ENCODE assay signal across 8 cellular contexts in genomic region chr16:28873543-28874201, GRCh38. TPM values are rescaled to one million over a fixed set of nuclear protein-coding genes. Genes with fewer than 3 reads are reported as not detected.
A peak's percentile ranks its signal among the peaks of the same experiment; 100 is the strongest.
DNase-seq lines count a peak whose midpoint lies in the region; ATAC-seq and TF ChIP-seq lines count a peak whose summit lies in the region.

No MANE protein-coding gene starts in this region.

- no peaks in the 10 kb centered on the region for H3K9me3 Mint-ChIP-seq in activated CD4-positive, alpha-beta memory T cell treated with anti-CD3 and anti-CD28 coated beads for 36 hours

- ATAC-seq in HG02571 (IDR thresholded peaks at IDR 0.05; ENCODE audit: unreplicated experiment) = no peak
- no peak for ATAC-seq in GM21529 (IDR thresholded peaks at IDR 0.05; ENCODE audit: unreplicated experiment)

- intact Hi-C loops in activated CD4-positive, alpha-beta memory T cell treated with anti-CD3 and anti-CD28 coated beads for 36 hours (cut with micrococcal nuclease) = no loop called here

- H3K9ac ChIP-seq in skeletal muscle tissue (ENCODE audit: low read depth in 1 of 3, low read length in 3 of 3) = peak overlapping the region in 1 of 3 donors; percentile 33

- H3K4me1 ChIP-seq in skeletal muscle tissue (ENCODE audit: control insufficient read depth in 3 of 3, insufficient read depth in 3 of 3, low read length in 3 of 3) = peaks cover 27 to 43% (median 43%) of the 10 kb centered on the region in 3 donors

- peak; percentile 59 for TF ChIP-seq CTCF in AG10803 (conservative IDR thresholded peaks at IDR 0.05; ENCODE audit: low read length)
- peak; percentile 60 for TF ChIP-seq CTCF in epithelial cell of esophagus (IDR thresholded peaks at IDR 0.05; ENCODE audit: insufficient read depth, low read depth, low read length, missing control alignments)

- POLR2A ChIA-PET in activated CD4-positive, alpha-beta memory T cell treated with anti-CD3 and anti-CD28 coated beads for 36 hours (lab: Charles Lee) = interaction anchor here (0.6 kb wide), 1 partner anchor 41 kb away, joined by 3 read pairs; no protein-coding TSS in a partner anchor

- H3K27ac ChIP-seq in skeletal muscle tissue (ENCODE audit: low read depth, low read length) = peak overlapping the region; percentile 96

- H3K4me1 Mint-ChIP-seq in activated CD4-positive, alpha-beta memory T cell treated with anti-CD3 and anti-CD28 coated beads for 36 hours (ENCODE audit: low read depth) = peaks cover 4% of the 10 kb centered on the region

- DNase-seq in AG10803 (ENCODE audit: low read depth) (no peak), HuH-7 (ENCODE audit: low spot score) (peak; percentile 79), epithelial cell of esophagus (ENCODE audit: low read depth) (peak; percentile 18), occipital lobe (lab: John Stamatoyannopoulos, UW) (no peak)
- DNase-seq in activated CD4-positive, alpha-beta memory T cell treated with anti-CD3 and anti-CD28 coated beads for 36 hours = peak; percentile 68

- H3K27me3 Mint-ChIP-seq in activated CD4-positive, alpha-beta memory T cell treated with anti-CD3 and anti-CD28 coated beads for 36 hours = no peaks in the 10 kb centered on the region

- CTCF ChIA-PET in activated CD4-positive, alpha-beta memory T cell treated with anti-CD3 and anti-CD28 coated beads for 36 hours (lab: Charles Lee) = interaction anchor here (0.8 to 3.9 kb wide), 10 partner anchors 10 to 1603 kb away, joined by 3 to 42 read pairs (median 4); partner anchors contain the start of gene SH2B1

- H3K36me3 ChIP-seq in skeletal muscle tissue (ENCODE audit: control insufficient read depth in 3 of 3, insufficient read depth in 3 of 3, low read length in 3 of 3) = peaks cover 44 to 54% (median 50%) of the 10 kb centered on the region in 3 donors

- H3K27ac Mint-ChIP-seq in activated CD4-positive, alpha-beta memory T cell treated with anti-CD3 and anti-CD28 coated beads for 36 hours = no peak overlapping the region

- no peak overlapping the region for H3K4me3 Mint-ChIP-seq in activated CD4-positive, alpha-beta memory T cell treated with anti-CD3 and anti-CD28 coated beads for 36 hours

- H3K9me3 ChIP-seq in skeletal muscle tissue (ENCODE audit: control insufficient read depth in 3 of 3, low read length in 3 of 3) = no peaks in the 10 kb centered on the region

- H3K27me3 ChIP-seq in skeletal muscle tissue (ENCODE audit: control insufficient read depth in 3 of 3, insufficient read depth in 3 of 3, low read length in 3 of 3) = no peaks in the 10 kb centered on the region

- H3K4me3 ChIP-seq in AG10803 (ENCODE audit: low read length) (no peak overlapping the region), epithelial cell of esophagus (ENCODE audit: low read length) (no peak overlapping the region), skeletal muscle tissue (ENCODE audit: low read length in 3 of 3) (no peak overlapping the region)

- peaks cover 10% of the 10 kb centered on the region for H3K36me3 Mint-ChIP-seq in activated CD4-positive, alpha-beta memory T cell treated with anti-CD3 and anti-CD28 coated beads for 36 hours

RNA-seq across cellular contexts. Expression of gene ATP2A1, which starts 4.6 kb away (rescaled TPM):
- 1 to 10 TPM; 3.3 to 3.8 TPM for total RNA-seq in activated CD4-positive, alpha-beta memory T cell treated with anti-CD3 and anti-CD28 coated beads for 36 hours
- total RNA-seq in skeletal muscle tissue = 502 TPM
- 0.16 TPM for total RNA-seq in occipital lobe

RNA-seq across cellular contexts. Expression of gene SH2B1, which starts 10.0 kb away (rescaled TPM):
- total RNA-seq in activated CD4-positive, alpha-beta memory T cell treated with anti-CD3 and anti-CD28 coated beads for 36 hours = 10 to 100 TPM; 32.3 to 34.9 TPM
- total RNA-seq in skeletal muscle tissue (6.8 TPM), occipital lobe (15.1 TPM)

RNA-seq across cellular contexts. Expression of gene TUFM, which starts 27.5 kb away (rescaled TPM):
- 100 to 1,000 TPM; 221 TPM for total RNA-seq in activated CD4-positive, alpha-beta memory T cell treated with anti-CD3 and anti-CD28 coated beads for 36 hours
- total RNA-seq in skeletal muscle tissue (67.8 TPM), occipital lobe (56.6 TPM)

RNA-seq across cellular contexts. Expression of gene ATXN2L, which starts 50.9 kb away (rescaled TPM):
- total RNA-seq in activated CD4-positive, alpha-beta memory T cell treated with anti-CD3 and anti-CD28 coated beads for 36 hours = 100 to 1,000 TPM; 260 to 277 TPM
- total RNA-seq in skeletal muscle tissue = 9.9 TPM
- 19.2 TPM for total RNA-seq in occipital lobe

RNA-seq across cellular contexts. Expression of gene RABEP2, which starts 51.4 kb away (rescaled TPM):
- total RNA-seq in activated CD4-positive, alpha-beta memory T cell treated with anti-CD3 and anti-CD28 coated beads for 36 hours = 10 to 100 TPM; 11.3 to 12.0 TPM
- total RNA-seq in skeletal muscle tissue (11.0 TPM), occipital lobe (17.8 TPM)

Comparison
In these comparisons a context has a peak if more than half of its experiments do, and no peak if none do; other contexts are left out.
1. DNase-seq: peak in HuH-7 (single experiment), activated CD4-positive, alpha-beta memory T cell treated with anti-CD3 and anti-CD28 coated beads for 36 hours (single experiment) and epithelial cell of esophagus (single experiment); none in AG10803 (single experiment) and occipital lobe (single experiment).
2. RNA of gene ATP2A1, which starts 4.6 kb away (total RNA-seq): 502 TPM in skeletal muscle tissue (single experiment); 3.3 to 3.8 TPM in activated CD4-positive, alpha-beta memory T cell treated with anti-CD3 and anti-CD28 coated beads for 36 hours and 0.16 TPM in occipital lobe (single experiment); every median in the first group is over 100 times any median in the second.